ENCODE assay signal across 16 cellular contexts in genomic region chr14:91454155-91454554, GRCh38. TPM values are rescaled to one million over a fixed set of nuclear protein-coding genes. Genes with fewer than 3 reads are reported as not detected.
DNase-seq lines count a peak whose midpoint lies in the region; ATAC-seq lines count a peak whose summit lies in the region.
"Had no signal": no experiment of that assay in that cellular context is flagged by ENCODE, and none has a peak within 500 bp of the region (broad histone marks: within the 10 kb centered on the region; RNA-seq: fewer than 3 reads in every experiment).

No MANE protein-coding gene starts in this region.

- H3K4me1 Mint-ChIP-seq in CD4-positive, CD25-positive, alpha-beta regulatory T cell = peaks cover 10 to 27% (median 16%) of the 10 kb centered on the region in 4 donors
- peaks cover 10 to 16% (median 13%) of the 10 kb centered on the region in 4 donors for H3K4me1 Mint-ChIP-seq in CD4-positive, alpha-beta memory T cell
- peaks cover 32% of the 10 kb centered on the region for H3K4me1 Mint-ChIP-seq in activated naive CD8-positive, alpha-beta T cell (ENCODE audit: low read depth)
- H3K4me1 Mint-ChIP-seq in naive B cell = peaks cover 4 to 20% (median 12%) of the 10 kb centered on the region in 3 donors

- H3K9me3 Mint-ChIP-seq in CD4-positive, CD25-positive, alpha-beta regulatory T cell = peaks cover 0 to 3% (median 0%) of the 10 kb centered on the region in 7 donors
- H3K9me3 Mint-ChIP-seq in CD4-positive, alpha-beta memory T cell = no peaks in the 10 kb centered on the region
- H3K9me3 Mint-ChIP-seq in activated naive CD8-positive, alpha-beta T cell (ENCODE audit: low read depth) = no peaks in the 10 kb centered on the region
- no peaks in the 10 kb centered on the region for H3K9me3 Mint-ChIP-seq in naive B cell

- H3K36me3 ChIP-seq in CD4-positive, CD25-positive, alpha-beta regulatory T cell (ENCODE audit: control insufficient read depth, insufficient read depth, low read length) = peaks cover 31% of the 10 kb centered on the region
- peaks cover 22% of the 10 kb centered on the region for H3K36me3 ChIP-seq in CD4-positive, alpha-beta memory T cell (ENCODE audit: insufficient read depth, low read length)

- DNase-seq in CD4-positive, CD25-positive, alpha-beta regulatory T cell = no peak
- DNase-seq in CD4-positive, alpha-beta memory T cell = no peak
- DNase-seq in naive B cell = no peak
- no peak for DNase-seq in T-helper 1 cell
- no peak for DNase-seq in sciatic nerve (ENCODE audit: low spot score)
- no peak for DNase-seq in activated gamma-delta T cell treated with Interleukin-2 at 50 U/mL for 16 hours
- DNase-seq: Calu3, DND-41, GDM1, NCI-H1436 treated with DMSO at 0.1 percent for 48 hours, NCI-H510A treated with DMSO at 0.1 percent for 48 hours, SHP77 treated with DMSO at 0.1 percent for 48 hours had no signal

- H3K9me3 ChIP-seq in CD4-positive, CD25-positive, alpha-beta regulatory T cell (ENCODE audit: control insufficient read depth in 2 of 2, low read length in 2 of 2) = no peaks in the 10 kb centered on the region
- no peaks in the 10 kb centered on the region for H3K9me3 ChIP-seq in CD4-positive, alpha-beta memory T cell (ENCODE audit: control insufficient read depth in 1 of 2, low read length in 2 of 2)
- H3K9me3 ChIP-seq: BLaER1 treated with 17β-estradiol and CSF1 and Interleukin-3, amounts not matched to agents 10 nM and 100 nM had no signal

- no peak for ATAC-seq in CD4-positive, CD25-positive, alpha-beta regulatory T cell (ENCODE audit: low read depth in 2 of 2)
- ATAC-seq in naive B cell (ENCODE audit: low read depth in 2 of 2) (no peak), sciatic nerve (no peak)
- ATAC-seq: HCT116 had no signal

- no peak overlapping the region for H3K4me3 ChIP-seq in CD4-positive, CD25-positive, alpha-beta regulatory T cell (ENCODE audit: low read depth, low read length)
- H3K4me3 ChIP-seq in CD4-positive, alpha-beta memory T cell (ENCODE audit: low read length in 2 of 2) = no peak overlapping the region
- H3K4me3 ChIP-seq: BLaER1 treated with 17β-estradiol and CSF1 and Interleukin-3, amounts not matched to agents 10 nM and 100 nM; K562 had no signal

- H3K4me1 ChIP-seq in CD4-positive, CD25-positive, alpha-beta regulatory T cell (ENCODE audit: control insufficient read depth, insufficient read depth, low read length, poor library complexity, severe bottlenecking) = no peaks in the 10 kb centered on the region
- H3K4me1 ChIP-seq in CD4-positive, alpha-beta memory T cell (ENCODE audit: insufficient read depth, low read length) = no peaks in the 10 kb centered on the region
- H3K4me1 ChIP-seq: BLaER1 treated with 17β-estradiol and CSF1 and Interleukin-3, amounts not matched to agents 10 nM and 100 nM had no signal

- peaks cover 6% of the 10 kb centered on the region for H3K27me3 Mint-ChIP-seq in CD4-positive, CD25-positive, alpha-beta regulatory T cell
- H3K27me3 Mint-ChIP-seq in CD4-positive, alpha-beta memory T cell = no peaks in the 10 kb centered on the region
- no peaks in the 10 kb centered on the region for H3K27me3 Mint-ChIP-seq in activated naive CD8-positive, alpha-beta T cell
- H3K27me3 Mint-ChIP-seq in naive B cell = no peaks in the 10 kb centered on the region

- peak overlapping the region in 2 of 3 donors; percentile 87 to 89 for H3K27ac Mint-ChIP-seq in CD4-positive, CD25-positive, alpha-beta regulatory T cell
- peak overlapping the region in 6 of 7 donors; percentile 0 to 85 (median 48) for H3K27ac Mint-ChIP-seq in CD4-positive, alpha-beta memory T cell
- H3K27ac Mint-ChIP-seq in activated naive CD8-positive, alpha-beta T cell = peak overlapping the region; percentile 61
- H3K27ac Mint-ChIP-seq in naive B cell = peak overlapping the region in 4 of 6 donors; percentile 42 to 86 (median 86)

- H3K27me3 ChIP-seq in CD4-positive, CD25-positive, alpha-beta regulatory T cell (ENCODE audit: control insufficient read depth, insufficient read depth, low read length) = no peaks in the 10 kb centered on the region
- H3K27me3 ChIP-seq in CD4-positive, alpha-beta memory T cell (ENCODE audit: insufficient read depth, low read length) = no peaks in the 10 kb centered on the region
- H3K27me3 ChIP-seq: BLaER1 treated with 17β-estradiol and CSF1 and Interleukin-3, amounts not matched to agents 10 nM and 100 nM had no signal

- CTCF ChIA-PET in CD4-positive, alpha-beta memory T cell (lab: Charles Lee; ENCODE audit: partially characterized antibody) = no interaction called here

- no peak overlapping the region for H3K4me3 Mint-ChIP-seq in CD4-positive, CD25-positive, alpha-beta regulatory T cell
- no peak overlapping the region for H3K4me3 Mint-ChIP-seq in CD4-positive, alpha-beta memory T cell
- H3K4me3 Mint-ChIP-seq in activated naive CD8-positive, alpha-beta T cell = peak overlapping the region; percentile 3
- H3K4me3 Mint-ChIP-seq in naive B cell = no peak overlapping the region

- peaks cover 30% of the 10 kb centered on the region for H3K36me3 Mint-ChIP-seq in CD4-positive, CD25-positive, alpha-beta regulatory T cell
- H3K36me3 Mint-ChIP-seq in CD4-positive, alpha-beta memory T cell = peaks cover 25 to 36% of the 10 kb centered on the region in 2 donors
- peaks cover 2% of the 10 kb centered on the region for H3K36me3 Mint-ChIP-seq in activated naive CD8-positive, alpha-beta T cell
- H3K36me3 Mint-ChIP-seq in naive B cell = peaks cover 0 to 13% of the 10 kb centered on the region in 2 donors

- intact Hi-C loops in CD4-positive, alpha-beta memory T cell (cut with micrococcal nuclease) = no loop called here
- intact Hi-C loops in sciatic nerve (cut with DNase I) = no loop called here

- POLR2A ChIA-PET in CD4-positive, alpha-beta memory T cell (lab: Charles Lee; ENCODE audit: partially characterized antibody) = interaction anchor here (0.8 kb wide), 1 partner anchor 131 kb away, joined by 3 read pairs; no protein-coding TSS in a partner anchor

- H3K27ac ChIP-seq in CD4-positive, CD25-positive, alpha-beta regulatory T cell (ENCODE audit: insufficient read depth, low read length, poor library complexity, severe bottlenecking) = no peak overlapping the region
- no peak overlapping the region for H3K27ac ChIP-seq in CD4-positive, alpha-beta memory T cell (ENCODE audit: low read depth, low read length)
- H3K27ac ChIP-seq: BLaER1 treated with 17β-estradiol and CSF1 and Interleukin-3, amounts not matched to agents 10 nM and 100 nM had no signal

RNA-seq across cellular contexts. Expression of gene CCDC88C, which starts 36.5 kb away (rescaled TPM):
- total RNA-seq in CD4-positive, CD25-positive, alpha-beta regulatory T cell = 466 TPM
- 10 to 100 TPM; 25.9 to 35.6 (median 31.0) TPM for polyA plus RNA-seq in CD4-positive, CD25-positive, alpha-beta regulatory T cell
- 100 to 1,000 TPM; 272 to 293 TPM for total RNA-seq in CD4-positive, alpha-beta memory T cell
- polyA plus RNA-seq in CD4-positive, alpha-beta memory T cell = 10 to 100 TPM; 17.1 to 51.1 TPM
- polyA plus RNA-seq in naive B cell (ENCODE audit: low read depth in 6 of 6) = 10 to 100 TPM; 13.5 to 35.0 (median 15.8) TPM
- total RNA-seq in sciatic nerve = 16.2 TPM

RNA-seq across cellular contexts. Expression of gene PPP4R3A, which starts 56.0 kb away (rescaled TPM):
- 239 TPM for total RNA-seq in CD4-positive, CD25-positive, alpha-beta regulatory T cell
- polyA plus RNA-seq in CD4-positive, CD25-positive, alpha-beta regulatory T cell = 100 to 1,000 TPM in 2 of 4 donors, 10 to 100 TPM in 2; 94.9 to 108 (median 101) TPM
- total RNA-seq in CD4-positive, alpha-beta memory T cell = 100 to 1,000 TPM; 162 to 169 TPM
- polyA plus RNA-seq in CD4-positive, alpha-beta memory T cell = 100 to 1,000 TPM in 1 of 2 donors, 10 to 100 TPM in 1; 58.7 to 131 TPM
- polyA plus RNA-seq in naive B cell (ENCODE audit: low read depth in 6 of 6) = 100 to 1,000 TPM; 101 to 213 (median 115) TPM
- total RNA-seq in sciatic nerve = 74.0 TPM

Comparison
In these comparisons a context has a peak if more than half of its experiments do, and no peak if none do; other contexts are left out.
1. RNA of gene CCDC88C, which starts 36.5 kb away (total RNA-seq): 466 TPM in CD4-positive, CD25-positive, alpha-beta regulatory T cell (single experiment) and 272 to 293 TPM in CD4-positive, alpha-beta memory T cell; 16.2 TPM in sciatic nerve (single experiment); every median in the first group is over 10 times any median in the second.
2. Peak in every context shown above with its lines, with median percentiles within 50 percentile points of each other: H3K27ac Mint-ChIP-seq.